In the genomic region with DNA sequence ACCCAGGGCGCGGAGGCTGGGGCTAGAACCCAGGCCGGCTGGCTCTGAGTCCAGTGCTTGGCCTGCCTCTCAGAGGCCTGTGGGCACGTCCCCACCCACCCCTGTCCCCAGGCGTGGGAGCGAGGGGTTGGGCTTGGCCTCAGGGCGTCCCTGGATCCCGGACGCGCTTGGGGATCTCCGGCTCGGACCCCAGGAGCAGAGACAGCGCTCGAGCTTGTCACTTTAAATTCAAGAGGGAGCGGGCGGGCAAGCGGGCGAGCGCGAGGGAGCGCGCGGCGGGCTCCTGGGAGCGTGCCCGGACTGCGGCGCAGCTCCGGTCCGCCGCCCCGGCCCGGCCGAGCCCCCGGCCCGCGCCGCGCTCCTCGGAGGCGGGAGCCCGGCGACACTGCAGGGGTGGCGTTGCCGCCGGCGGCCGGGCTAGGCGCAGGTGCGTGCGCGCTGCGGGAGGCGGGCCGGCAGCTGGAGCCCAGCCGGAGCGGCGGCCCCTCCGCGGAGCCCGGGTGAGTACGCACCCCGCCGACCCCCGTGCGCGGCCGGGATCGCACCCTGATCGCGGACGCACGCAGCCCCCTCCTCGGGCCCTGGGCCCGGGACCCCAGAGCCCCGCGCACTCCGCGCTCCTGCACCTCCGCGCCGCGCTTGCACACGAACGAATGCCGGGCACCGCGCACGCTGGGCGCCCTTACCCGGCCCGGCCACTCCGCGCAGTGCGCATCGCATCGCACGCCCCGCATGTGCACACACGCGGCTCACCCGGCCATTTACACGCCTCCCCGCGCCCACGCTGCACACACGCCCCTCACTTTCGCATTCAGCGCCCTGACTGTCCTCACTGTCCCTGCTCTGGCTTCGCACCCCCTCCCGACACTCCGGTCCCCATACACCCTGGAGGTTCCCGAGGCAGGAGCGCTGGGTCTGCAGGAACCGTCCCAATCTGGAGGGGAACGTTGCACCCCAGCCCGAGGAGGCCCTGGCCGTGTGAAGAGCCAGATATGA, we compare ENCODE assay signal across 8 cellular contexts. TPM values are rescaled to one million over a fixed set of nuclear protein-coding genes. Genes with fewer than 3 reads are reported as not detected.
DNase-seq lines count a peak whose midpoint lies in the region; FAIRE-seq and TF ChIP-seq lines count a peak whose summit lies in the region.

A gene with protein sequence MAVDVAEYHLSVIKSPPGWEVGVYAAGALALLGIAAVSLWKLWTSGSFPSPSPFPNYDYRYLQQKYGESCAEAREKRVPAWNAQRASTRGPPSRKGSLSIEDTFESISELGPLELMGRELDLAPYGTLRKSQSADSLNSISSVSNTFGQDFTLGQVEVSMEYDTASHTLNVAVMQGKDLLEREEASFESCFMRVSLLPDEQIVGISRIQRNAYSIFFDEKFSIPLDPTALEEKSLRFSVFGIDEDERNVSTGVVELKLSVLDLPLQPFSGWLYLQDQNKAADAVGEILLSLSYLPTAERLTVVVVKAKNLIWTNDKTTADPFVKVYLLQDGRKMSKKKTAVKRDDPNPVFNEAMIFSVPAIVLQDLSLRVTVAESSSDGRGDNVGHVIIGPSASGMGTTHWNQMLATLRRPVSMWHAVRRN (plus strand): TSS at position 174 of the 996 bp plus-strand sequence. CDS start 7,011 bp downstream, outside the sequence.

- H3K9ac ChIP-seq in iPS-18a (ENCODE audit: low read length) = no peak within 1 kb of the TSS

- H3K27me3 ChIP-seq in iPS-18a (ENCODE audit: control insufficient read depth, insufficient read depth, low read length) = peaks cover 36% of the 10 kb centered on the region

- H3K27ac ChIP-seq in adipose tissue (ENCODE audit: low read depth, low read length) (peak within 1 kb of the TSS; percentile 8), iPS-18a (ENCODE audit: low read length) (no peak within 1 kb of the TSS)

- H3K36me3 ChIP-seq in iPS-18a (ENCODE audit: control insufficient read depth, low read depth, low read length) = no peaks in the 10 kb centered on the region

- WGBS in adipose tissue, 3 donors = 1 to 2% (median 1%) methylated on average over 83 to 118 of the region's 118 CpGs

- peaks cover 3% of the 10 kb centered on the region for H3K4me1 ChIP-seq in iPS-18a (ENCODE audit: control insufficient read depth, low read depth, low read length)

- peak within 1 kb of the TSS; percentile 49 for H3K4me3 ChIP-seq in iPS-18a (ENCODE audit: low read length)

- FAIRE-seq in D721Med (lab: Jason Lieb, UNC) = no peak

- TF ChIP-seq CTCF in D721Med (IDR thresholded peaks at IDR 0.05; ENCODE audit: insufficient read depth, missing control alignments) = no peak

- peak; percentile 22 for DNase-seq in activated naive CD4-positive, alpha-beta T cell treated with Interleukin-2 at 50 U/mL for 16 hours
- DNase-seq in activated naive CD4-positive, alpha-beta T cell (lab: John Stamatoyannopoulos, UW) = no peak
- DNase-seq in stimulated activated CD4-positive, alpha-beta T cell treated with anti-CD3 and anti-CD28 coated beads, Interleukin-4, amount 100 ng/mL, for 1 hour = peak; percentile 27
- DNase-seq in NCI-H1930 (lab: John Stamatoyannopoulos, UW) (no peak), NCI-H1436 (lab: John Stamatoyannopoulos, UW) (no peak), D721Med (ENCODE audit: insufficient read length, low spot score) (no peak)

- H3K9me3 ChIP-seq in iPS-18a (ENCODE audit: control insufficient read depth, low read depth, low read length) = no peaks in the 10 kb centered on the region

RNA-seq across cellular contexts. Expression of the gene that starts here (rescaled TPM):
- polyA plus RNA-seq in adipose tissue = under 1 TPM; 0.14 to 0.45 (median 0.22) TPM

Comparison
In these comparisons a context has a peak if more than half of its experiments do, and no peak if none do; other contexts are left out.
1. DNase-seq: peak in activated naive CD4-positive, alpha-beta T cell treated with Interleukin-2 at 50 U/mL for 16 hours (single experiment) and stimulated activated CD4-positive, alpha-beta T cell treated with anti-CD3 and anti-CD28 coated beads, Interleukin-4, amount 100 ng/mL, for 1 hour (single experiment); none in activated naive CD4-positive, alpha-beta T cell (0 of 4), NCI-H1930 (0 of 2), NCI-H1436 (single experiment) and D721Med (single experiment).